In genomic region chr6:11350294-11350693, GRCh38 we compare ENCODE assay signal across 12 cellular contexts.
DNase-seq lines count a peak whose midpoint lies in the region; ATAC-seq and TF ChIP-seq lines count a peak whose summit lies in the region.
"Had no signal": no experiment of that assay in that cellular context is flagged by ENCODE, and none has a peak within 500 bp of the region (broad histone marks: within the 10 kb centered on the region; RNA-seq: fewer than 3 reads in every experiment).

No MANE protein-coding gene starts in this region.

- H3K36me3 Mint-ChIP-seq in CD14-positive monocyte (peaks cover 68 to 82% of the 10 kb centered on the region in 2 donors), memory B cell (peaks cover 40% of the 10 kb centered on the region), Caco-2 (ENCODE audit: insufficient read depth, unreplicated experiment) (no peaks in the 10 kb centered on the region), GM23338 (ENCODE audit: low read depth) (no peaks in the 10 kb centered on the region)

- no peak overlapping the region for H3K4me2 ChIP-seq in mammary epithelial cell (ENCODE audit: insufficient read depth, low read depth, low read length)
- no peak overlapping the region for H3K4me2 ChIP-seq in GM23338
- H3K4me2 ChIP-seq: smooth muscle cell had no signal

- H3K4me1 ChIP-seq in mammary epithelial cell (ENCODE audit: insufficient read depth, low read length) = peaks cover 16% of the 10 kb centered on the region
- peaks cover 12% of the 10 kb centered on the region for H3K4me1 ChIP-seq in Caco-2
- H3K4me1 ChIP-seq in GM23338 (ENCODE audit: insufficient read depth) = no peaks in the 10 kb centered on the region

- POLR2A ChIA-PET in Caco-2 (lab: Charles Lee) = no interaction called here

- dilution Hi-C loops in mammary epithelial cell (cut with HindIII; ENCODE audit: low sequenced_read_pairs) = no loop called here

- H3K79me2 ChIP-seq in mammary epithelial cell (ENCODE audit: insufficient read depth, low read length) (no peaks in the 10 kb centered on the region), GM23338 (replicated peaks; ENCODE audit: insufficient read depth) (no peaks in the 10 kb centered on the region)

- ATAC-seq in memory B cell (ENCODE audit: low read depth) (no peak), GM18511 (IDR thresholded peaks at IDR 0.05; ENCODE audit: unreplicated experiment) (no peak), GM23338 (no peak)

- H3F3A ChIP-seq in GM23338 (replicated peaks; ENCODE audit: low read depth) = no peaks in the 10 kb centered on the region

- peaks cover 88% of the 10 kb centered on the region for H3K4me1 Mint-ChIP-seq in CD14-positive monocyte
- H3K4me1 Mint-ChIP-seq in memory B cell = peaks cover 72% of the 10 kb centered on the region
- peaks cover 12% of the 10 kb centered on the region for H3K4me1 Mint-ChIP-seq in Caco-2 (ENCODE audit: low read depth, unreplicated experiment)
- H3K4me1 Mint-ChIP-seq in GM23338 = no peaks in the 10 kb centered on the region

- DNase-seq in CD14-positive monocyte (ENCODE audit: low spot score) (peak; percentile 94), MV-4-11 (lab: John Stamatoyannopoulos, UW) (peak; percentile 99), mammary epithelial cell (peak; percentile 59), memory B cell (ENCODE audit: low spot score in 2 of 2) (no peak), Caco-2 (no peak), GM23338 (ENCODE audit: low spot score) (no peak)
- DNase-seq in stimulated activated CD4-positive, alpha-beta T cell treated with anti-CD3 and anti-CD28 coated beads, Interleukin-4, amount 100 ng/mL, for 4 hours = no peak
- DNase-seq: activated effector memory CD4-positive, alpha-beta T cell treated with Interleukin-2 at 50 U/mL for 16 hours; midbrain had no signal

- TF ChIP-seq CTCF in CD14-positive monocyte (IDR thresholded peaks at IDR 0.05) (no peak), mammary epithelial cell (conservative IDR thresholded peaks at IDR 0.05 in 1 of 2, IDR thresholded peaks at IDR 0.05 in 1 of 2; ENCODE audit: extremely low read depth in 1 of 2, insufficient read depth in 1 of 2, low read depth in 1 of 2, low read length in 2 of 2) (no peak), Caco-2 (IDR thresholded peaks at IDR 0.05; ENCODE audit: insufficient read depth in 1 of 2, low read depth in 1 of 2, low read length in 1 of 2, severe bottlenecking in 1 of 2, unreplicated experiment in 1 of 2) (no peak), GM23338 (conservative IDR thresholded peaks at IDR 0.05; ENCODE audit: low read depth in 2 of 2) (no peak)

- H3K27ac Mint-ChIP-seq in CD14-positive monocyte (peak overlapping the region; percentile 98 to 100 (median 100)), memory B cell (peak overlapping the region; percentile 4), Caco-2 (ENCODE audit: unreplicated experiment) (no peak overlapping the region), GM23338 (no peak overlapping the region)

- in situ Hi-C loops in mammary epithelial cell (cut with MboI; ENCODE audit: low sequenced_read_pairs in 2 of 2) = no loop called here

- H3K9ac ChIP-seq in mammary epithelial cell (ENCODE audit: insufficient read depth, low read length) = no peak overlapping the region

- H2AFZ ChIP-seq in mammary epithelial cell (ENCODE audit: low read depth, low read length) (no peak overlapping the region), GM23338 (no peak overlapping the region)

- BruUV-seq in mammary epithelial cell (replicated peaks; lab: Mats Ljungman, UMichigan) (no TSS peak), Caco-2 (replicated peaks; lab: Mats Ljungman, UMichigan) (no TSS peak)

- WGBS in mammary epithelial cell (ENCODE audit: low coverage, missing lambda C conversion rate) = 85% methylated on average over 4 of the region's 4 CpGs

- H3K27ac ChIP-seq in mammary epithelial cell (ENCODE audit: insufficient read depth, low read depth, low read length) = no peak overlapping the region
- no peak overlapping the region for H3K27ac ChIP-seq in GM23338 (ENCODE audit: low read depth)

- no peaks in the 10 kb centered on the region for H3K27me3 ChIP-seq in mammary epithelial cell (ENCODE audit: insufficient read depth, low read length)
- no peaks in the 10 kb centered on the region for H3K27me3 ChIP-seq in Caco-2 (replicated peaks; ENCODE audit: control insufficient read depth, insufficient read depth, low read length)
- no peaks in the 10 kb centered on the region for H3K27me3 ChIP-seq in GM23338 (ENCODE audit: insufficient read depth)

- H4K20me1 ChIP-seq in mammary epithelial cell (ENCODE audit: insufficient read depth, low read length) (no peaks in the 10 kb centered on the region), GM23338 (replicated peaks; ENCODE audit: insufficient read depth) (no peaks in the 10 kb centered on the region)

- H3K9me3 ChIP-seq in mammary epithelial cell (replicated peaks; ENCODE audit: insufficient read depth, low read length) = no peaks in the 10 kb centered on the region
- H3K9me3 ChIP-seq in Caco-2 = no peaks in the 10 kb centered on the region
- H3K9me3 ChIP-seq: HAP-1 had no signal

- H3K27me3 Mint-ChIP-seq in CD14-positive monocyte (ENCODE audit: low read depth in 3 of 3) = peaks cover 0 to 1% (median 1%) of the 10 kb centered on the region in 3 donors
- H3K27me3 Mint-ChIP-seq in memory B cell = no peaks in the 10 kb centered on the region
- H3K27me3 Mint-ChIP-seq in Caco-2 (ENCODE audit: insufficient read depth, unreplicated experiment) = no peaks in the 10 kb centered on the region
- H3K27me3 Mint-ChIP-seq in GM23338 (ENCODE audit: insufficient read depth, low read depth, poor library complexity) = peaks cover 2% of the 10 kb centered on the region

- H3K9me3 Mint-ChIP-seq in CD14-positive monocyte (peaks cover 0 to 2% (median 0%) of the 10 kb centered on the region in 7 donors), memory B cell (no peaks in the 10 kb centered on the region), Caco-2 (ENCODE audit: unreplicated experiment) (peaks cover 42% of the 10 kb centered on the region), GM23338 (no peaks in the 10 kb centered on the region)

- peak overlapping the region; percentile 4 to 83 for H3K4me3 Mint-ChIP-seq in CD14-positive monocyte
- H3K4me3 Mint-ChIP-seq in memory B cell = no peak overlapping the region
- no peak overlapping the region for H3K4me3 Mint-ChIP-seq in Caco-2 (ENCODE audit: unreplicated experiment)
- H3K4me3 Mint-ChIP-seq in GM23338 = no peak overlapping the region

- CTCF ChIA-PET in mammary epithelial cell (lab: Charles Lee; ENCODE audit: low non-redundant PET) (no interaction called here), Caco-2 (lab: Charles Lee) (no interaction called here)

- H3K4me3 ChIP-seq in mammary epithelial cell (replicated peaks in 1 of 3; ENCODE audit: insufficient read depth in 1 of 3, low read depth in 2 of 3, low read length in 3 of 3) (no peak overlapping the region), Caco-2 (ENCODE audit: low read depth, low read length) (no peak overlapping the region), GM23338 (no peak overlapping the region)
- H3K4me3 ChIP-seq: HAP-1, smooth muscle cell had no signal

- intact Hi-C loops in CD14-positive monocyte (cut with micrococcal nuclease) (loop anchor here in 1 of 2 donors (1.0 to 5.0 kb wide), 2 partner anchors 27 to 62 kb away; no protein-coding TSS in a partner anchor), mammary epithelial cell (cut with micrococcal nuclease) (no loop called here), Caco-2 (cut with micrococcal nuclease; ENCODE audit: unreplicated experiment) (no loop called here)

- H3K36me3 ChIP-seq in mammary epithelial cell (ENCODE audit: insufficient read depth, low read length) = no peaks in the 10 kb centered on the region
- H3K36me3 ChIP-seq in Caco-2 (ENCODE audit: control insufficient read depth, insufficient read depth, low read length) = no peaks in the 10 kb centered on the region
- H3K36me3 ChIP-seq in GM23338 (ENCODE audit: insufficient read depth) = no peaks in the 10 kb centered on the region
- H3K36me3 ChIP-seq: HAP-1 had no signal

- H3K9me2 ChIP-seq in GM23338 (ENCODE audit: insufficient read depth) = peaks cover 23% of the 10 kb centered on the region; the same call in 1 of the 2 replicates

TF ChIP-seq in GM23338, 12 proteins besides CTCF, POLR2A, EP300 and RAD21 (continues in another document):
- TF ChIP-seq POLR2AphosphoS5 (IDR thresholded peaks at IDR 0.05; ENCODE audit: low read depth) = no peak
- TF ChIP-seq, protein P1, sequence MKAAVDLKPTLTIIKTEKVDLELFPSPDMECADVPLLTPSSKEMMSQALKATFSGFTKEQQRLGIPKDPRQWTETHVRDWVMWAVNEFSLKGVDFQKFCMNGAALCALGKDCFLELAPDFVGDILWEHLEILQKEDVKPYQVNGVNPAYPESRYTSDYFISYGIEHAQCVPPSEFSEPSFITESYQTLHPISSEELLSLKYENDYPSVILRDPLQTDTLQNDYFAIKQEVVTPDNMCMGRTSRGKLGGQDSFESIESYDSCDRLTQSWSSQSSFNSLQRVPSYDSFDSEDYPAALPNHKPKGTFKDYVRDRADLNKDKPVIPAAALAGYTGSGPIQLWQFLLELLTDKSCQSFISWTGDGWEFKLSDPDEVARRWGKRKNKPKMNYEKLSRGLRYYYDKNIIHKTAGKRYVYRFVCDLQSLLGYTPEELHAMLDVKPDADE (IDR thresholded peaks at IDR 0.05) = no peak
- TF ChIP-seq REST (IDR thresholded peaks at IDR 0.05; ENCODE audit: unreplicated experiment) = no peak

Comparison
In these comparisons a context has a peak if more than half of its experiments do, and no peak if none do; other contexts are left out.
1. DNase-seq: peak in CD14-positive monocyte (single experiment), MV-4-11 (single experiment) and mammary epithelial cell (single experiment); none in memory B cell (0 of 2), Caco-2 (0 of 2), stimulated activated CD4-positive, alpha-beta T cell treated with anti-CD3 and anti-CD28 coated beads, Interleukin-4, amount 100 ng/mL, for 4 hours (0 of 2) and GM23338 (single experiment).
2. H3K27ac Mint-ChIP-seq: peak in CD14-positive monocyte (7 of 7) and memory B cell (single experiment); none in Caco-2 (single experiment) and GM23338 (single experiment).
3. H3K4me3 Mint-ChIP-seq: peak in CD14-positive monocyte (2 of 2); none in memory B cell (single experiment), Caco-2 (single experiment) and GM23338 (single experiment).